Comparison of ENCODE assay signal across 17 cellular contexts in the genomic region with DNA sequence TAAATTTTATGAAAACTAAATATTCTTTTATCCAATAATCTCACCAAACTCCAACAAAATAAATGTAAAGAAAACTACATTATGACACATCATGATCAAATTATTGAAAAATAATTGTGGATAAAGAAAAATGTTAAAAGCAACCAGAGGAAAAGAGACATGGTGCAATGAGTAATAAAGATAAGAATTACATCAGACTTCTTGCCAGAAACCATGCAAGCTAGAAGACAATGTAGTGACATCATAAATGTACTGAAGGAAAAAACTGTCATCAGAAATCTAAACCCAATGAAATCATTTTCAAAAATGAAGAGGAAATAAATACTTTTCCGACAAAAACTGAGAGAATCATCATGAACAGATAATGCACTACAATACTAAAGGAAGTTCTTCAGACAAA.
"Had no signal": no experiment of that assay in that cellular context is flagged by ENCODE, and none has a peak within 500 bp of the region (broad histone marks: within the 10 kb centered on the region; RNA-seq: fewer than 3 reads in every experiment).

No MANE protein-coding gene starts in this region.

- DNase-seq: activated CD4-positive, alpha-beta T cell treated with anti-CD3 and anti-CD28 coated beads, Interleukin-2, amount 50 U/mL, for 1 hour; activated CD8-positive, alpha-beta memory T cell treated with anti-CD3 and anti-CD28 coated beads, Interleukin-2, amount 50 U/mL, for 4 hours; activated naive CD4-positive, alpha-beta T cell treated with anti-CD3 and anti-CD28 coated beads for 36 hours; activated T-cell treated with anti-CD3 and anti-CD28 coated beads, Interleukin-2, amount 50 U/mL, for 4 hours; anterior cingulate cortex; effector memory CD4-positive, alpha-beta T cell; esophagus squamous epithelium; heart left ventricle; left ventricle myocardium superior; stimulated activated CD4-positive, alpha-beta T cell treated with anti-CD3 and anti-CD28 coated beads, Interleukin-2, amount 100 ng/mL, for 24 hours; stimulated activated naive CD4-positive, alpha-beta T cell treated with Interleukin-2 at 50 U/mL for 16 hours; T-cell had no signal

- H3K27ac ChIP-seq: esophagus squamous epithelium, heart left ventricle, tibial nerve had no signal

- H3K9me3 Mint-ChIP-seq: activated naive CD4-positive, alpha-beta T cell treated with anti-CD3 and anti-CD28 coated beads for 36 hours; activated T-cell treated with anti-CD3 and anti-CD28 coated beads, Interleukin-2, amount 50 U/mL, for 4 hours; dendritic cell treated with granulocyte-macrophage colony-stimulating factor and Interleukin-4, amounts not matched to agents 40 ng/mL and 50 ng/mL, for 4 days; memory B cell; T-cell had no signal

- H3K4me1 ChIP-seq: esophagus squamous epithelium, heart left ventricle, tibial nerve had no signal

- FAIRE-seq: urothelium cell line had no signal

- H3K4me1 Mint-ChIP-seq: memory B cell, T-cell had no signal

- H3K27me3 Mint-ChIP-seq: dendritic cell treated with granulocyte-macrophage colony-stimulating factor and Interleukin-4, amounts not matched to agents 40 ng/mL and 50 ng/mL, for 4 days; progenitor cell of endocrine pancreas had no signal

- H3K36me3 ChIP-seq: esophagus squamous epithelium, heart left ventricle, tibial nerve had no signal

- H3K9me3 ChIP-seq: esophagus squamous epithelium, heart left ventricle, tibial nerve had no signal

- H3K4me3 Mint-ChIP-seq: activated naive CD4-positive, alpha-beta T cell treated with anti-CD3 and anti-CD28 coated beads for 36 hours; activated T-cell treated with anti-CD3 and anti-CD28 coated beads, Interleukin-2, amount 50 U/mL, for 4 hours; dendritic cell treated with granulocyte-macrophage colony-stimulating factor and Interleukin-4, amounts not matched to agents 40 ng/mL and 50 ng/mL, for 4 days; memory B cell; T-cell had no signal

- H3K27ac Mint-ChIP-seq: activated naive CD4-positive, alpha-beta T cell treated with anti-CD3 and anti-CD28 coated beads for 36 hours; dendritic cell treated with granulocyte-macrophage colony-stimulating factor and Interleukin-4, amounts not matched to agents 40 ng/mL and 50 ng/mL, for 4 days; memory B cell; progenitor cell of endocrine pancreas; T-cell had no signal

- H3K36me3 Mint-ChIP-seq: memory B cell, T-cell had no signal

- H3K4me3 ChIP-seq: esophagus squamous epithelium, heart left ventricle, tibial nerve had no signal
